8 cellular contexts compared by ENCODE assay signal in genomic region chr9:137406876-137407589, GRCh38. TPM values are rescaled to one million over a fixed set of nuclear protein-coding genes. Genes with fewer than 3 reads are reported as not detected.
DNase-seq lines count a peak whose midpoint lies in the region; ATAC-seq and TF ChIP-seq lines count a peak whose summit lies in the region.

No MANE protein-coding gene starts in this region.

- H3K27me3 Mint-ChIP-seq in activated CD4-positive, alpha-beta memory T cell treated with anti-CD3 and anti-CD28 coated beads, Interleukin-2, amount 10 ng/mL, durations not matched to agents 7 days and 5 days = peaks cover 2% of the 10 kb centered on the region

- H3K27ac Mint-ChIP-seq in activated CD4-positive, alpha-beta memory T cell treated with anti-CD3 and anti-CD28 coated beads, Interleukin-2, amount 10 ng/mL, durations not matched to agents 7 days and 5 days = no peak overlapping the region

- peaks cover 21% of the 10 kb centered on the region for H3K4me1 Mint-ChIP-seq in activated CD4-positive, alpha-beta memory T cell treated with anti-CD3 and anti-CD28 coated beads, Interleukin-2, amount 10 ng/mL, durations not matched to agents 7 days and 5 days

- DNase-seq in GM10266 (ENCODE audit: extremely low spot score) = peak; percentile 93
- peak; percentile 13 for DNase-seq in MV-4-11 (lab: John Stamatoyannopoulos, UW)
- DNase-seq in activated CD4-positive, alpha-beta memory T cell treated with anti-CD3 and anti-CD28 coated beads, Interleukin-2, amount 10 ng/mL, durations not matched to agents 7 days and 5 days = peak; percentile 73
- peak; percentile 91 for DNase-seq in ecto neural progenitor cell (ENCODE audit: low spot score)
- DNase-seq in medulla oblongata (ENCODE audit: extremely low spot score) = peak; percentile 56
- DNase-seq in stimulated activated CD8-positive, alpha-beta memory T cell treated with anti-CD3 and anti-CD28 coated beads, Interleukin-12 subunit alpha, Interleukin-12 subunit beta, amount 100 ng/mL, for 4 hours (ENCODE audit: low read depth) = peak; percentile 43

- no peak overlapping the region for H3K4me3 Mint-ChIP-seq in activated CD4-positive, alpha-beta memory T cell treated with anti-CD3 and anti-CD28 coated beads, Interleukin-2, amount 10 ng/mL, durations not matched to agents 7 days and 5 days

- no peaks in the 10 kb centered on the region for H3K9me3 Mint-ChIP-seq in activated CD4-positive, alpha-beta memory T cell treated with anti-CD3 and anti-CD28 coated beads, Interleukin-2, amount 10 ng/mL, durations not matched to agents 7 days and 5 days

- TF ChIP-seq CTCF in GM10266 (IDR thresholded peaks at IDR 0.05; ENCODE audit: control insufficient read depth, insufficient read depth, low read depth, missing control alignments) = peak; percentile 80

- CTCF ChIA-PET in activated CD4-positive, alpha-beta memory T cell treated with anti-CD3 and anti-CD28 coated beads, Interleukin-2, amount 10 ng/mL, durations not matched to agents 7 days and 5 days (lab: Charles Lee) = interaction anchor here (1.8 kb wide), 1 partner anchor 105 kb away, joined by 4 read pairs; the partner anchor contains the start of gene NRARP

- H3K36me3 Mint-ChIP-seq in activated CD4-positive, alpha-beta memory T cell treated with anti-CD3 and anti-CD28 coated beads, Interleukin-2, amount 10 ng/mL, durations not matched to agents 7 days and 5 days (ENCODE audit: low read depth) = no peaks in the 10 kb centered on the region

- ATAC-seq in GM18520 (IDR thresholded peaks at IDR 0.05; ENCODE audit: unreplicated experiment) (no peak), GM19452 (IDR thresholded peaks at IDR 0.05; ENCODE audit: unreplicated experiment) (no peak)

- POLR2A ChIA-PET in activated CD4-positive, alpha-beta memory T cell treated with anti-CD3 and anti-CD28 coated beads, Interleukin-2, amount 10 ng/mL, durations not matched to agents 7 days and 5 days (lab: Charles Lee) = no interaction called here

RNA-seq across cellular contexts. Expression of gene EXD3, which starts 15.9 kb away (rescaled TPM):
- 10 to 100 TPM; 17.9 to 18.1 TPM for total RNA-seq in activated CD4-positive, alpha-beta memory T cell treated with anti-CD3 and anti-CD28 coated beads, Interleukin-2, amount 10 ng/mL, durations not matched to agents 7 days and 5 days

RNA-seq across cellular contexts. Expression of gene NOXA1, which starts 16.2 kb away (rescaled TPM):
- under 1 TPM; 0.50 to 0.73 TPM for total RNA-seq in activated CD4-positive, alpha-beta memory T cell treated with anti-CD3 and anti-CD28 coated beads, Interleukin-2, amount 10 ng/mL, durations not matched to agents 7 days and 5 days

RNA-seq across cellular contexts. Expression of gene ENTPD8, which starts 34.1 kb away (rescaled TPM):
- not detected for total RNA-seq in activated CD4-positive, alpha-beta memory T cell treated with anti-CD3 and anti-CD28 coated beads, Interleukin-2, amount 10 ng/mL, durations not matched to agents 7 days and 5 days

RNA-seq across cellular contexts. Expression of gene NSMF, which starts 52.1 kb away (rescaled TPM):
- 10 to 100 TPM; 29.0 to 31.9 TPM for total RNA-seq in activated CD4-positive, alpha-beta memory T cell treated with anti-CD3 and anti-CD28 coated beads, Interleukin-2, amount 10 ng/mL, durations not matched to agents 7 days and 5 days

Comparison
In these comparisons a context has a peak if more than half of its experiments do, and no peak if none do; other contexts are left out.
1. DNase-seq: peak in every context shown above with its lines; median percentile 93 in GM10266; 91 in ecto neural progenitor cell; 73 in activated CD4-positive, alpha-beta memory T cell treated with anti-CD3 and anti-CD28 coated beads, Interleukin-2, amount 10 ng/mL, durations not matched to agents 7 days and 5 days; 56 in medulla oblongata; 43 in stimulated activated CD8-positive, alpha-beta memory T cell treated with anti-CD3 and anti-CD28 coated beads, Interleukin-12 subunit alpha, Interleukin-12 subunit beta, amount 100 ng/mL, for 4 hours; 13 in MV-4-11.